In genomic region chr17:40497704-40498103, GRCh38 we compare ENCODE assay signal across 13 cellular contexts. TPM values are rescaled to one million over a fixed set of nuclear protein-coding genes. Genes with fewer than 3 reads are reported as not detected.
A peak's percentile ranks its signal among the peaks of the same experiment; 100 is the strongest.
DNase-seq lines count a peak whose midpoint lies in the region; ATAC-seq and TF ChIP-seq lines count a peak whose summit lies in the region.
"Had no signal": no experiment of that assay in that cellular context is flagged by ENCODE, and none has a peak within 500 bp of the region (broad histone marks: within the 10 kb centered on the region; RNA-seq: fewer than 3 reads in every experiment).

No MANE protein-coding gene starts in this region.

- ATAC-seq in Panc1 = peak; percentile 31; the same call in 1 of the 2 replicates
- ATAC-seq in HG03175 (IDR thresholded peaks at IDR 0.05; ENCODE audit: unreplicated experiment) = no peak
- ATAC-seq: activated naive CD4-positive, alpha-beta T cell treated with anti-CD3 and anti-CD28 coated beads, Interleukin-2, amount 50 U/mL, for 72 hours had no signal

- H3K27me3 ChIP-seq in Panc1 (ENCODE audit: control insufficient read depth, insufficient read depth, low read length) (no peaks in the 10 kb centered on the region), sigmoid colon (no peaks in the 10 kb centered on the region)
- H3K27me3 ChIP-seq: SJCRH30 had no signal

- DNase-seq in AG20443 (ENCODE audit: low spot score) = peak; percentile 52
- no peak for DNase-seq in Panc1 (ENCODE audit: low read depth, low spot score)
- peak; percentile 69 for DNase-seq in fibroblast of mammary gland (ENCODE audit: low read depth)
- DNase-seq in sigmoid colon = no peak
- no peak for DNase-seq in SIG-M5 (lab: John Stamatoyannopoulos, UW)
- no peak for DNase-seq in HPDE6-E6E7 (ENCODE audit: extremely low spot score)
- no peak for DNase-seq in activated naive CD4-positive, alpha-beta T cell treated with anti-CD3 and anti-CD28 coated beads, Interleukin-2, amount 50 U/mL, for 16 hours
- DNase-seq: NCI-H1417 treated with DMSO at 0.1 percent for 48 hours, SJCRH30 had no signal

- H3K4me3 ChIP-seq in Panc1 (ENCODE audit: low read depth in 2 of 2, low read length in 2 of 2) (no peak overlapping the region), fibroblast of mammary gland (ENCODE audit: control insufficient read depth, low read depth, low read length) (no peak overlapping the region), sigmoid colon (no peak overlapping the region)
- H3K4me3 ChIP-seq: SJCRH30, smooth muscle cell had no signal

- no peak for TF ChIP-seq POLR2A in sigmoid colon (IDR thresholded peaks at IDR 0.05)

- WGBS in sigmoid colon, 2 donors = 72 to 86% methylated on average over 2 of the region's 2 CpGs

- BruUV-seq in Panc1 (replicated peaks; lab: Mats Ljungman, UMichigan) = no TSS peak

- no peak overlapping the region for H3K27ac ChIP-seq in Panc1 (ENCODE audit: low read length)
- peak overlapping the region; percentile 76 to 87 (median 86) for H3K27ac ChIP-seq in sigmoid colon
- H3K27ac ChIP-seq: SJCRH30 had no signal

- in situ Hi-C loops in Panc1 (cut with HindIII; ENCODE audit: low pct_unique_long_range_greater_than_20kb, low sequenced_read_pairs) = loop anchor here (5.0 kb wide), 1 partner anchor 35 kb away; no protein-coding TSS in a partner anchor

- intact Hi-C loops in Panc1 (cut with micrococcal nuclease; ENCODE audit: unreplicated experiment) (no loop called here), sigmoid colon (cut with DNase I) (no loop called here)

- peaks cover 10% of the 10 kb centered on the region for H3K4me1 ChIP-seq in Panc1 (ENCODE audit: control insufficient read depth, insufficient read depth, low read length)
- peaks cover 0 to 42% (median 33%) of the 10 kb centered on the region in 4 donors for H3K4me1 ChIP-seq in sigmoid colon

- H3K36me3 ChIP-seq in Panc1 (ENCODE audit: control insufficient read depth, insufficient read depth, low read length) (no peaks in the 10 kb centered on the region; the same call in 1 of the 2 replicates), sigmoid colon (no peaks in the 10 kb centered on the region)
- H3K36me3 ChIP-seq: SJCRH30 had no signal

- H3K9me3 ChIP-seq in Panc1 (ENCODE audit: control insufficient read depth, insufficient read depth, low read depth, low read length) (no peaks in the 10 kb centered on the region), sigmoid colon (no peaks in the 10 kb centered on the region)
- H3K9me3 ChIP-seq: SJCRH30 had no signal

- CTCF ChIA-PET in Panc1 (lab: Charles Lee) = interaction anchor here (0.9 kb wide), 1 partner anchor 35 kb away, joined by 5 read pairs; no protein-coding TSS in a partner anchor

- POLR2A ChIA-PET in Panc1 (lab: Charles Lee) = interaction anchor here (0.8 kb wide), 1 partner anchor 238 kb away, joined by 8 read pairs; no protein-coding TSS in a partner anchor

- no peak for TF ChIP-seq EP300 in sigmoid colon (IDR thresholded peaks at IDR 0.05)

- TF ChIP-seq CTCF in Panc1 (IDR thresholded peaks at IDR 0.05) (no peak), fibroblast of mammary gland (conservative IDR thresholded peaks at IDR 0.05; ENCODE audit: control insufficient read depth, insufficient read depth, low read depth, low read length) (no peak), sigmoid colon (IDR thresholded peaks at IDR 0.05) (no peak)

RNA-seq across cellular contexts. Expression of gene TNS4, which starts 3.7 kb away (rescaled TPM):
- not detected for total RNA-seq in Panc1 (2021; ENCODE audit: unreplicated experiment)
- not detected for polyA plus RNA-seq in Panc1 (2012; ENCODE audit: insufficient read length)
- not detected for total RNA-seq in sigmoid colon
- polyA plus RNA-seq in sigmoid colon = 1 to 10 TPM; 1.2 to 6.9 (median 1.8) TPM
- total RNA-seq: neural crest cell, SJCRH30 had no signal

RNA-seq across cellular contexts. Expression of gene IGFBP4, which starts 54.5 kb away (rescaled TPM):
- 27.1 TPM for total RNA-seq in Panc1 (2021; ENCODE audit: unreplicated experiment)
- 30.2 TPM for polyA plus RNA-seq in Panc1 (2012; ENCODE audit: insufficient read length)
- 100 to 1,000 TPM; 198 to 440 (median 325) TPM for total RNA-seq in sigmoid colon
- 100 to 1,000 TPM in 2 of 3 donors, 10 to 100 TPM in 1; 30.3 to 242 (median 108) TPM for polyA plus RNA-seq in sigmoid colon

Comparison
In these comparisons a context has a peak if more than half of its experiments do, and no peak if none do; other contexts are left out.
1. DNase-seq: peak in AG20443 (single experiment) and fibroblast of mammary gland (single experiment); none in Panc1 (single experiment), sigmoid colon (single experiment), SIG-M5 (single experiment), HPDE6-E6E7 (single experiment) and activated naive CD4-positive, alpha-beta T cell treated with anti-CD3 and anti-CD28 coated beads, Interleukin-2, amount 50 U/mL, for 16 hours (single experiment).